In the genomic region with DNA sequence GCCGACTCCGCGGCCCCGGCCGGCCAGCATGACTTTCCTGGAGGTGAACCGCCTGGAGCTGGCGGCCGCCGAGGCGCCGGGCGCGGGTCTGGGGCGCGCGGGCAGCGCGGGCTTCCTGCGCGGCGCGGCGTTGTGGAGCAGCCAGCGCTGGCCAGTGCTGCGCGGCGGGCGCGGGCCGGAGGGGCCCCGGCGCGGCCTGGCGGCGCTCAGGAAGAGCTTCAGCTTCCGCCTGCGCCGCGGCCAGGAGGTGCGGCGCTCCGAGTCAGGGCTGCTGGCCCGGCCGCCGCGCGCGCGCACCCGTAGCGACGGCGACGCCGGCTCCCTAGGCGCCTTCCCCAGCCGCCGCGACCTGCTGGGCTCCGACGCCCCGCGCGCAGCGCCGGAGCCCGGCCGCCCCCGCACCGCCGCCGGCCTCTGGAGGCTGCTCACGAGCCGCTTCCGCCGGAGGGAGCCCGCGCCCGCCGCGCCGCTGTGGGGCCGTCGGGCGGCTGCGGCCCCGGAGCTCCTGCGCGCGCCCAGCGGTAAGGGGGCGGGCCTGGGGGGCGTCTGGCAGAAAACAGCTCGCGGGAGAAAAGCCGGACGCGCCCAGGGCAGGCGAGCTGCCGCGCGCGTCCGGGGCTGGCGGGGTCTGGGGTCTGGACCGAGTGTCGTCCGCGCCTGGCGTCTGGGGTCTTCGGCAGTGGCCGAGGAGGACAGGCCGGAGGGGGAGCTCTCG, we compare ENCODE assay signal across 8 cellular contexts. TPM values are rescaled to one million over a fixed set of nuclear protein-coding genes. Genes with fewer than 3 reads are reported as not detected.
DNase-seq lines count a peak whose midpoint lies in the region; ATAC-seq and TF ChIP-seq lines count a peak whose summit lies in the region.

No MANE protein-coding gene starts in this region.

- H3K4me1 Mint-ChIP-seq in natural killer cell, result peaks cover 0 to 9% of the 10 kb centered on the region in 2 donors

- intact Hi-C loops in natural killer cell (cut with micrococcal nuclease) (no loop called here), ascending aorta (cut with DNase I) (no loop called here)

- H3K4me2 ChIP-seq in BLaER1, result peak overlapping the region; percentile 12; the same call in 1 of the 2 replicates

- DNase-seq in RWPE2 (ENCODE audit: low spot score), result no peak
- DNase-seq in dermis microvascular lymphatic vessel endothelial cell (ENCODE audit: low read depth in 2 of 2), result peak; percentile 12 to 73
- DNase-seq in natural killer cell, result no peak
- no peak for DNase-seq in ureter (ENCODE audit: low spot score)
- DNase-seq in ascending aorta (ENCODE audit: low spot score in 2 of 2), result no peak

- H3K4me3 ChIP-seq in BLaER1, result no peak overlapping the region
- peak overlapping the region; percentile 52 for H3K4me3 ChIP-seq in RWPE2 (ENCODE audit: severe bottlenecking)
- peak overlapping the region in 1 of 2 donors; percentile 41 for H3K4me3 ChIP-seq in ascending aorta

- H3K9me3 ChIP-seq in BLaER1 (no peaks in the 10 kb centered on the region), RWPE2 (ENCODE audit: severe bottlenecking) (no peaks in the 10 kb centered on the region), ascending aorta (no peaks in the 10 kb centered on the region)

- no peaks in the 10 kb centered on the region for H3K9me3 Mint-ChIP-seq in natural killer cell

- no peak for ATAC-seq in RWPE2 (ENCODE audit: low read depth)
- peak in 2 of 3 donors; percentile 46 to 66 for ATAC-seq in natural killer cell
- no peak for ATAC-seq in HG03139 (IDR thresholded peaks at IDR 0.05; ENCODE audit: unreplicated experiment)
- ATAC-seq in HG03196 (IDR thresholded peaks at IDR 0.05; ENCODE audit: unreplicated experiment), result no peak

- no peaks in the 10 kb centered on the region for H3K36me3 Mint-ChIP-seq in natural killer cell

- H3K36me3 ChIP-seq in BLaER1 (peaks cover 52% of the 10 kb centered on the region), RWPE2 (ENCODE audit: low read depth) (peaks cover 22% of the 10 kb centered on the region), ascending aorta (peaks cover 24 to 34% of the 10 kb centered on the region in 2 donors)

- H3K9ac ChIP-seq in BLaER1, result no peak overlapping the region

- H3K27me3 ChIP-seq in BLaER1 (peaks cover 34% of the 10 kb centered on the region), RWPE2 (ENCODE audit: insufficient read depth, poor library complexity, severe bottlenecking) (no peaks in the 10 kb centered on the region), ascending aorta (no peaks in the 10 kb centered on the region)

- H4K20me1 ChIP-seq in BLaER1, result peaks cover 100% of the 10 kb centered on the region

- H3K4me1 ChIP-seq in BLaER1 (peaks cover 48% of the 10 kb centered on the region), RWPE2 (ENCODE audit: insufficient read depth, poor library complexity, severe bottlenecking) (peaks cover 19% of the 10 kb centered on the region), ascending aorta (peaks cover 0 to 2% of the 10 kb centered on the region in 2 donors)

- no peak for TF ChIP-seq CTCF in RWPE2 (IDR thresholded peaks at IDR 0.05; ENCODE audit: poor library complexity, severe bottlenecking)
- TF ChIP-seq CTCF in natural killer cell (IDR thresholded peaks at IDR 0.05), result no peak
- TF ChIP-seq CTCF in ascending aorta (IDR thresholded peaks at IDR 0.05), result no peak

- peak overlapping the region; percentile 47 for H3K4me3 Mint-ChIP-seq in natural killer cell

- no peaks in the 10 kb centered on the region for H3K27me3 Mint-ChIP-seq in natural killer cell (ENCODE audit: low read depth in 2 of 2)

- H3K27ac ChIP-seq in BLaER1 (no peak overlapping the region), RWPE2 (ENCODE audit: poor library complexity, severe bottlenecking) (peak overlapping the region; percentile 91), ascending aorta (no peak overlapping the region)

- no peak overlapping the region for H3K27ac Mint-ChIP-seq in natural killer cell

RNA-seq across cellular contexts. Expression of a gene that starts 29.0 kb away (rescaled TPM):
- total RNA-seq in dermis microvascular lymphatic vessel endothelial cell (43.8 and 69.4 TPM in 2 replicates), natural killer cell (10 to 100 TPM; 27.7 to 46.9 (median 42.8) TPM), ureter (178 TPM), ascending aorta (82.6 TPM)

RNA-seq across cellular contexts. Expression of a gene that starts 32.0 kb away (rescaled TPM):
- total RNA-seq in dermis microvascular lymphatic vessel endothelial cell (14.8 and 16.7 TPM in 2 replicates), natural killer cell (10 to 100 TPM; 44.1 to 49.8 (median 47.3) TPM), ureter (24.9 TPM), ascending aorta (143 TPM)

RNA-seq across cellular contexts. Expression of a gene that starts 34.7 kb away (rescaled TPM):
- total RNA-seq in dermis microvascular lymphatic vessel endothelial cell (43.9 and 49.3 TPM in 2 replicates), natural killer cell (10 to 100 TPM; 72.8 to 89.4 (median 85.2) TPM), ureter (91.7 TPM), ascending aorta (121 TPM)

RNA-seq across cellular contexts. Expression of a gene that starts 52.2 kb away (rescaled TPM):
- total RNA-seq in dermis microvascular lymphatic vessel endothelial cell (not detected in 2 replicates), natural killer cell (not detected), ureter (not detected), ascending aorta (not detected)

RNA-seq across cellular contexts. Expression of a gene that starts 55.9 kb away (rescaled TPM):
- total RNA-seq in dermis microvascular lymphatic vessel endothelial cell (41.3 and 68.3 TPM in 2 replicates), natural killer cell (10 to 100 TPM; 60.4 to 87.3 (median 66.1) TPM), ureter (74.2 TPM), ascending aorta (390 TPM)

Comparison
In these comparisons a context has a peak if more than half of its experiments do, and no peak if none do; other contexts are left out.
1. ATAC-seq: peak in natural killer cell (2 of 3); none in RWPE2 (single experiment), HG03139 (single experiment) and HG03196 (single experiment).
2. DNase-seq: peak in dermis microvascular lymphatic vessel endothelial cell (2 of 2); none in RWPE2 (single experiment), natural killer cell (single experiment), ureter (single experiment) and ascending aorta (0 of 2).